11 cellular contexts compared by ENCODE assay signal in the genomic region with DNA sequence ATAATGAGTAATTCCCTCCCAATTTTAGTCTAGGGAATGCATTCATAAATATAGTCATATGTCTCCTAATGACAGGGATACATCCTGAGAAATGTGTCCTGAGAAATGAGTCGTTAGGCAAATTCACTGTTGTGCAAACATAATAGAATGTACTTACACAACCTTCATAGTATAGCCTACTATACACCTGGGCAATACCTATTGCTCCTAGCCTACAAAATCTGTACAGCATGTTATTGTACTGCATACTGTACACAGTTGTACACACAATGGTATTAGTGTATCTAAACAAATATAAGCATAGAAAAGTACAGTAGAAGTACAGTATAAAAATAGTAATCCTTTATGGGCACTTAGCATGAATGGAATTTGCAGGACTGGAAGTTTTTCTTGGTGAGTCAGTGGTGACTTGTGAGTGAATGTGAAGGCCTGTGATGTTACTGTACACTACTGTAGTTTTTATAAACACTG. TPM values are rescaled to one million over a fixed set of nuclear protein-coding genes. Genes with fewer than 3 reads are reported as not detected.
DNase-seq lines count a peak whose midpoint lies in the region; FAIRE-seq and TF ChIP-seq lines count a peak whose summit lies in the region.
"Had no signal": no experiment of that assay in that cellular context is flagged by ENCODE, and none has a peak within 500 bp of the region (broad histone marks: within the 10 kb centered on the region; RNA-seq: fewer than 3 reads in every experiment).

No MANE protein-coding gene starts in this region.

- H3K4me1 ChIP-seq in SJCRH30 = peaks cover 41% of the 10 kb centered on the region

- H3K27me3 ChIP-seq in SJCRH30 = no peaks in the 10 kb centered on the region

- H3K36me3 ChIP-seq in SJCRH30 = peaks cover 52% of the 10 kb centered on the region

- H3K9me3 ChIP-seq in SJCRH30 (replicated peaks) = peaks cover 14% of the 10 kb centered on the region

- no peak overlapping the region for H3K4me3 ChIP-seq in SJCRH30
- H3K4me3 ChIP-seq: GM23338 had no signal

- in situ Hi-C loops in G401 (cut with HindIII; ENCODE audit: low sequenced_read_pairs) = no loop called here

- peak overlapping the region; percentile 68 for H3K27ac ChIP-seq in SJCRH30

- FAIRE-seq in GM12892 (lab: Jason Lieb, UNC) = no peak

- DNase-seq in HCEC 1CT (peak; percentile 94), SJCRH30 (peak; percentile 29 to 52), fibroblast of gingiva (ENCODE audit: low read depth) (peak; percentile 46), stromal cell of bone marrow (ENCODE audit: low read depth) (peak; percentile 84), GM12892 (ENCODE audit: insufficient read length) (no peak), G401 (ENCODE audit: low spot score) (no peak), NCI-H345 (lab: John Stamatoyannopoulos, UW) (no peak)
- DNase-seq: activated CD4-positive, alpha-beta memory T cell treated with anti-CD3 and anti-CD28 coated beads, Interleukin-2, amount 10 ng/mL, durations not matched to agents 7 days and 5 days; hippocampal formation; NCI-H82 had no signal

- no peak for TF ChIP-seq POLR2A in GM12892 (IDR thresholded peaks at IDR 0.05; ENCODE audit: low read depth, low read length)

RNA-seq across cellular contexts. Expression of a gene that starts 6.6 kb away (rescaled TPM):
- 32.0 and 32.6 TPM in 2 replicates for total RNA-seq in SJCRH30 (2014; rRNA removed; shearing (Covaris generic))
- polyA plus RNA-seq in GM12892 (2012; ENCODE audit: missing spikeins) = 25.1 TPM
- 18.7 and 28.2 TPM in 2 replicates for total RNA-seq in G401 (2014; rRNA removed; shearing (Covaris generic))

RNA-seq across cellular contexts. Expression of a gene that starts 6.8 kb away (rescaled TPM):
- 8.5 and 9.7 TPM in 2 replicates for total RNA-seq in SJCRH30 (2014; rRNA removed; shearing (Covaris generic))
- 10.6 TPM for polyA plus RNA-seq in GM12892 (2012; ENCODE audit: missing spikeins)
- 0.12 and 8.2 TPM in 2 replicates for total RNA-seq in G401 (2014; rRNA removed; shearing (Covaris generic))

Comparison
In these comparisons a context has a peak if more than half of its experiments do, and no peak if none do; other contexts are left out.
1. DNase-seq: peak in HCEC 1CT (single experiment), SJCRH30 (2 of 2), fibroblast of gingiva (single experiment) and stromal cell of bone marrow (single experiment); none in GM12892 (single experiment), G401 (single experiment) and NCI-H345 (single experiment).